Comparison of ENCODE assay signal across 2 cellular contexts in the genomic region with DNA sequence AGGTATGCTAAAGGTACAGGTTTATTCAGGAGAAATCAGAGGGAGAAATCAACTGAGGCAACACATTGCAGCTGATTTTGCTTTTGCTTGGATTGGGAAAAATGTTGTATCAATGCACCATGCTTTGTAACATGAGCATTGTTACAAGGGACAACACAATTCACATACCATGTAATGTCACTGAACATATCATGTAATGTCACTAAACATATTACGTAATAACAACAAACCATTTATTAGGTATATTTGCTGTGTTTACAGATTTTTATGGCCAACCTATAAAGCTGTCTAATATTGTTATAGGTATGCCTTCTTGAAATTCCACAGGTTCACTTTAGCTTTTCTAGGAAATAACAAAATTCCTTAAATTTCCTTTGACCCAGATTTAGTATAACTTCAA.
TF ChIP-seq lines count a peak whose summit lies in the region.

No MANE protein-coding gene starts in this region.

TF ChIP-seq in HepG2, 621 proteins besides CTCF, POLR2A, EP300 and RAD21:
- TF ChIP-seq CEBPB (IDR thresholded peaks at IDR 0.05; ENCODE audit: borderline replicate concordance, low read depth, low read length) (peak; percentile 47; the same call in 1 of the 2 replicates), YEATS2 (CRISPR knock-in tag; IDR thresholded peaks at IDR 0.05; ENCODE audit: borderline replicate concordance) (no peak), ZFP62 (CRISPR knock-in tag; IDR thresholded peaks at IDR 0.05) (no peak)
- TF ChIP-seq, protein P1, sequence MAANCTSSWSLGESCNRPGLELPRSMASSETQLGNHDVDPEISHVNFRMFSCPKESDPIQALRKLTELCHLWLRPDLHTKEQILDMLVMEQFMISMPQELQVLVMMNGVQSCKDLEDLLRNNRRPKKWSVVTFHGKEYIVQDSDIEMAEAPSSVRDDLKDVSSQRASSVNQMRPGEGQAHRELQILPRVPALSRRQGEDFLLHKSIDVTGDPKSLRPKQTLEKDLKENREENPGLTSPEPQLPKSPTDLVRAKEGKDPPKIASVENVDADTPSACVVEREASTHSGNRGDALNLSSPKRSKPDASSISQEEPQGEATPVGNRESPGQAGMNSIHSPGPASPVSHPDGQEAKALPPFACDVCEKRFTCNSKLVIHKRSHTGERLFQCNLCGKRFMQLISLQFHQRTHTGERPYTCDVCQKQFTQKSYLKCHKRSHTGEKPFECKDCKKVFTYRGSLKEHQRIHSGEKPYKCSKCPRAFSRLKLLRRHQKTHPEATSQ (CRISPR knock-in tag; IDR thresholded peaks at IDR 0.05; ENCODE audit: borderline replicate concordance): no peak
TF ChIP-seq in HepG2: peak in this region for 1.

TF ChIP-seq in K562, 482 proteins besides CTCF, POLR2A, EP300 and RAD21:
- TF ChIP-seq BCOR (IDR thresholded peaks at IDR 0.05): no peak
- no peak for TF ChIP-seq CC2D1A (IDR thresholded peaks at IDR 0.05)
- TF ChIP-seq, protein P2, sequence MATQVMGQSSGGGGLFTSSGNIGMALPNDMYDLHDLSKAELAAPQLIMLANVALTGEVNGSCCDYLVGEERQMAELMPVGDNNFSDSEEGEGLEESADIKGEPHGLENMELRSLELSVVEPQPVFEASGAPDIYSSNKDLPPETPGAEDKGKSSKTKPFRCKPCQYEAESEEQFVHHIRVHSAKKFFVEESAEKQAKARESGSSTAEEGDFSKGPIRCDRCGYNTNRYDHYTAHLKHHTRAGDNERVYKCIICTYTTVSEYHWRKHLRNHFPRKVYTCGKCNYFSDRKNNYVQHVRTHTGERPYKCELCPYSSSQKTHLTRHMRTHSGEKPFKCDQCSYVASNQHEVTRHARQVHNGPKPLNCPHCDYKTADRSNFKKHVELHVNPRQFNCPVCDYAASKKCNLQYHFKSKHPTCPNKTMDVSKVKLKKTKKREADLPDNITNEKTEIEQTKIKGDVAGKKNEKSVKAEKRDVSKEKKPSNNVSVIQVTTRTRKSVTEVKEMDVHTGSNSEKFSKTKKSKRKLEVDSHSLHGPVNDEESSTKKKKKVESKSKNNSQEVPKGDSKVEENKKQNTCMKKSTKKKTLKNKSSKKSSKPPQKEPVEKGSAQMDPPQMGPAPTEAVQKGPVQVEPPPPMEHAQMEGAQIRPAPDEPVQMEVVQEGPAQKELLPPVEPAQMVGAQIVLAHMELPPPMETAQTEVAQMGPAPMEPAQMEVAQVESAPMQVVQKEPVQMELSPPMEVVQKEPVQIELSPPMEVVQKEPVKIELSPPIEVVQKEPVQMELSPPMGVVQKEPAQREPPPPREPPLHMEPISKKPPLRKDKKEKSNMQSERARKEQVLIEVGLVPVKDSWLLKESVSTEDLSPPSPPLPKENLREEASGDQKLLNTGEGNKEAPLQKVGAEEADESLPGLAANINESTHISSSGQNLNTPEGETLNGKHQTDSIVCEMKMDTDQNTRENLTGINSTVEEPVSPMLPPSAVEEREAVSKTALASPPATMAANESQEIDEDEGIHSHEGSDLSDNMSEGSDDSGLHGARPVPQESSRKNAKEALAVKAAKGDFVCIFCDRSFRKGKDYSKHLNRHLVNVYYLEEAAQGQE (CRISPR knock-in tag; IDR thresholded peaks at IDR 0.05; ENCODE audit: low read depth): no peak
- no peak for TF ChIP-seq RBM25 (IDR thresholded peaks at IDR 0.05; ENCODE audit: low read depth, low read length, severe bottlenecking)
- no peak for TF ChIP-seq ZNF717 (CRISPR knock-in tag; IDR thresholded peaks at IDR 0.05)
- TF ChIP-seq CEBPG (CRISPR knock-in tag; IDR thresholded peaks at IDR 0.05): no peak
- peak; percentile 36 to 88; a peak in 2 of 4 replicates for TF ChIP-seq CEBPG (tag; conservative IDR thresholded peaks at IDR 0.05 in 1 of 2, IDR thresholded peaks at IDR 0.05 in 1 of 2)
- TF ChIP-seq ZBTB1 (CRISPR knock-in tag; IDR thresholded peaks at IDR 0.05; ENCODE audit: borderline replicate concordance, low read depth): no peak
- TF ChIP-seq RBFOX2 (IDR thresholded peaks at IDR 0.05; ENCODE audit: low read depth, low read length): no peak
- TF ChIP-seq NUFIP1 (IDR thresholded peaks at IDR 0.05; ENCODE audit: partially characterized antibody): no peak
- no peak for TF ChIP-seq RBM14 (IDR thresholded peaks at IDR 0.05; ENCODE audit: borderline replicate concordance, insufficient read depth, low read depth, low read length)
- TF ChIP-seq, protein P3, sequence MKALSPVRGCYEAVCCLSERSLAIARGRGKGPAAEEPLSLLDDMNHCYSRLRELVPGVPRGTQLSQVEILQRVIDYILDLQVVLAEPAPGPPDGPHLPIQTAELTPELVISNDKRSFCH (CRISPR knock-in tag; IDR thresholded peaks at IDR 0.05): no peak
- TF ChIP-seq, protein P3 (tag; IDR thresholded peaks at IDR 0.05): no peak
- TF ChIP-seq RFX1 (IDR thresholded peaks at IDR 0.05): no peak
- TF ChIP-seq ZSCAN32 (CRISPR knock-in tag; IDR thresholded peaks at IDR 0.05): no peak
- TF ChIP-seq PCBP2 (IDR thresholded peaks at IDR 0.05; ENCODE audit: low read depth, low read length, poor library complexity, severe bottlenecking): no peak
- peak; percentile 80 for TF ChIP-seq CEBPB (tag; IDR thresholded peaks at IDR 0.05)
- TF ChIP-seq ZNF79 (CRISPR knock-in tag; IDR thresholded peaks at IDR 0.05; ENCODE audit: low read depth): no peak
- TF ChIP-seq ZNF316 (IDR thresholded peaks at IDR 0.05): peak; percentile 24; the same call in 1 of the 2 replicates
- no peak for TF ChIP-seq CHCHD3 (CRISPR knock-in tag; IDR thresholded peaks at IDR 0.05)
- no peak for TF ChIP-seq TAF7 (tag; IDR thresholded peaks at IDR 0.05)
- TF ChIP-seq ZNF12 (CRISPR knock-in tag; IDR thresholded peaks at IDR 0.05): no peak
